In the genomic region with DNA sequence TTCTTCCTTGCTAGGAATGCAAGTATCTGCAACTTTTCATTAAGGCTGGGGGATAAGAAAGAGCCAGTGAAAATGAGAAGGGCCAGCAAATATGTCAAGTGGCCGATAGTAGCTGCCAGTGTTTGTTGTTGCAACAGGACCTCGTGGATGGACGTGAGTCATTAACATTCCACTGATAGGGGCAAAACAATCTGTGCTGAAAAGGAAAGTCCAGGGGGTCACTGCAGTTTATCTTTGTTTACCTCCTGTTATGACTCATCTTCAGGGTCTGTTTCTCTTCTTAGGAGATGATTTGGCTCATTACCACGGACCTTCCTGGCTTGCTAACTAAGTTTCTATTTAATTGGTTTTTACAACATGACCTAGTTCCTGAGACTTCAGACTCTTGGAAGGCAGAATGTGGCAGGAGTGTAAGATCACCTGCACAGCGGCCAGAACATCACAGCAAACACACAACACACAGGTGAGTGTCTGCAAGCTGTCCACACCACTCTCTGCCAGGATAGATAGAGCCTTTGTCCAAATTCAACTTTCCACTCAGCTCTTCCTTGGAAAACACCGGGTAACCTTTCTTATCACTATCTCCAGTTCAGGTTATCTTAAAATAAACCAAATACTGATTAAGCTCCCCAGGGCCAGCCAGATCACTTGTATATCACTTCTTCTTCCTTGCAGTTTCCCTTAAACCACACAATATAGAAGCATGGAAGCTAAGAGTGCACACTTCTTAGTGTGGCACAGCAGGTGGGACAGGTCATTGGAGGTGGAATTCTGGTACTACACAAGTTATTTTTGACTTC, we compare ENCODE assay signal across 1 cellular context.
TF ChIP-seq lines count a peak whose summit lies in the region.

No MANE protein-coding gene starts in this region.

TF ChIP-seq in HepG2, 621 proteins besides CTCF, POLR2A, EP300 and RAD21 (continued from another document and continues in another):
- TF ChIP-seq ZNF512B (CRISPR knock-in tag; IDR thresholded peaks at IDR 0.05; ENCODE audit: borderline replicate concordance) = no peak
- no peak for TF ChIP-seq ISX (CRISPR knock-in tag; conservative IDR thresholded peaks at IDR 0.05)
- peak; percentile 77 for TF ChIP-seq DPF2 (CRISPR knock-in tag; IDR thresholded peaks at IDR 0.05; ENCODE audit: borderline replicate concordance, low read depth)
- no peak for TF ChIP-seq TP53 (CRISPR knock-in tag; conservative IDR thresholded peaks at IDR 0.05)
- no peak for TF ChIP-seq KLF6 (CRISPR knock-in tag; IDR thresholded peaks at IDR 0.05)
- TF ChIP-seq, protein P1, sequence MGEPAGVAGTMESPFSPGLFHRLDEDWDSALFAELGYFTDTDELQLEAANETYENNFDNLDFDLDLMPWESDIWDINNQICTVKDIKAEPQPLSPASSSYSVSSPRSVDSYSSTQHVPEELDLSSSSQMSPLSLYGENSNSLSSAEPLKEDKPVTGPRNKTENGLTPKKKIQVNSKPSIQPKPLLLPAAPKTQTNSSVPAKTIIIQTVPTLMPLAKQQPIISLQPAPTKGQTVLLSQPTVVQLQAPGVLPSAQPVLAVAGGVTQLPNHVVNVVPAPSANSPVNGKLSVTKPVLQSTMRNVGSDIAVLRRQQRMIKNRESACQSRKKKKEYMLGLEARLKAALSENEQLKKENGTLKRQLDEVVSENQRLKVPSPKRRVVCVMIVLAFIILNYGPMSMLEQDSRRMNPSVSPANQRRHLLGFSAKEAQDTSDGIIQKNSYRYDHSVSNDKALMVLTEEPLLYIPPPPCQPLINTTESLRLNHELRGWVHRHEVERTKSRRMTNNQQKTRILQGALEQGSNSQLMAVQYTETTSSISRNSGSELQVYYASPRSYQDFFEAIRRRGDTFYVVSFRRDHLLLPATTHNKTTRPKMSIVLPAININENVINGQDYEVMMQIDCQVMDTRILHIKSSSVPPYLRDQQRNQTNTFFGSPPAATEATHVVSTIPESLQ (CRISPR knock-in tag; conservative IDR thresholded peaks at IDR 0.05) = no peak
- no peak for TF ChIP-seq ZNF367 (CRISPR knock-in tag; IDR thresholded peaks at IDR 0.05; ENCODE audit: borderline replicate concordance)
- peak; percentile 80 for TF ChIP-seq IKZF5 (CRISPR knock-in tag; IDR thresholded peaks at IDR 0.05)
- no peak for TF ChIP-seq TAF15 (IDR thresholded peaks at IDR 0.05; ENCODE audit: low read depth, low read length, poor library complexity, severe bottlenecking)
- TF ChIP-seq MTA3 (CRISPR knock-in tag; IDR thresholded peaks at IDR 0.05) = no peak
- TF ChIP-seq NFIB (CRISPR knock-in tag; IDR thresholded peaks at IDR 0.05; ENCODE audit: borderline replicate concordance) = no peak
- no peak for TF ChIP-seq MTF1 (CRISPR knock-in tag; IDR thresholded peaks at IDR 0.05)
- TF ChIP-seq ZNF605 (CRISPR knock-in tag; IDR thresholded peaks at IDR 0.05) = 0 out of 2 replicates have a peak, but pooled peaks have one; percentile 26
- 0 out of 2 replicates have a peak, but pooled peaks have one; percentile 31 for TF ChIP-seq ZNF557 (CRISPR knock-in tag; IDR thresholded peaks at IDR 0.05)
- peak; percentile 88; the same call in 1 of the 2 replicates for TF ChIP-seq FOXJ3 (CRISPR knock-in tag; IDR thresholded peaks at IDR 0.05; ENCODE audit: borderline replicate concordance)
- TF ChIP-seq, protein P2, sequence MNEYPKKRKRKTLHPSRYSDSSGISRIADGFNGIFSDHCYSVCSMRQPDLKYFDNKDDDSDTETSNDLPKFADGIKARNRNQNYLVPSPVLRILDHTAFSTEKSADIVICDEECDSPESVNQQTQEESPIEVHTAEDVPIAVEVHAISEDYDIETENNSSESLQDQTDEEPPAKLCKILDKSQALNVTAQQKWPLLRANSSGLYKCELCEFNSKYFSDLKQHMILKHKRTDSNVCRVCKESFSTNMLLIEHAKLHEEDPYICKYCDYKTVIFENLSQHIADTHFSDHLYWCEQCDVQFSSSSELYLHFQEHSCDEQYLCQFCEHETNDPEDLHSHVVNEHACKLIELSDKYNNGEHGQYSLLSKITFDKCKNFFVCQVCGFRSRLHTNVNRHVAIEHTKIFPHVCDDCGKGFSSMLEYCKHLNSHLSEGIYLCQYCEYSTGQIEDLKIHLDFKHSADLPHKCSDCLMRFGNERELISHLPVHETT (CRISPR knock-in tag; conservative IDR thresholded peaks at IDR 0.05) = 0 out of 2 replicates have a peak, but pooled peaks have one; percentile 31
- peak; percentile 28 for TF ChIP-seq BHLHE40 (IDR thresholded peaks at IDR 0.05; ENCODE audit: low read length)
- no peak for TF ChIP-seq THYN1 (CRISPR knock-in tag; IDR thresholded peaks at IDR 0.05; ENCODE audit: borderline replicate concordance, low read depth)
- peak; percentile 85; the same call in 1 of the 2 replicates for TF ChIP-seq ZNF614 (CRISPR knock-in tag; IDR thresholded peaks at IDR 0.05; ENCODE audit: borderline replicate concordance)
- TF ChIP-seq, protein P3, sequence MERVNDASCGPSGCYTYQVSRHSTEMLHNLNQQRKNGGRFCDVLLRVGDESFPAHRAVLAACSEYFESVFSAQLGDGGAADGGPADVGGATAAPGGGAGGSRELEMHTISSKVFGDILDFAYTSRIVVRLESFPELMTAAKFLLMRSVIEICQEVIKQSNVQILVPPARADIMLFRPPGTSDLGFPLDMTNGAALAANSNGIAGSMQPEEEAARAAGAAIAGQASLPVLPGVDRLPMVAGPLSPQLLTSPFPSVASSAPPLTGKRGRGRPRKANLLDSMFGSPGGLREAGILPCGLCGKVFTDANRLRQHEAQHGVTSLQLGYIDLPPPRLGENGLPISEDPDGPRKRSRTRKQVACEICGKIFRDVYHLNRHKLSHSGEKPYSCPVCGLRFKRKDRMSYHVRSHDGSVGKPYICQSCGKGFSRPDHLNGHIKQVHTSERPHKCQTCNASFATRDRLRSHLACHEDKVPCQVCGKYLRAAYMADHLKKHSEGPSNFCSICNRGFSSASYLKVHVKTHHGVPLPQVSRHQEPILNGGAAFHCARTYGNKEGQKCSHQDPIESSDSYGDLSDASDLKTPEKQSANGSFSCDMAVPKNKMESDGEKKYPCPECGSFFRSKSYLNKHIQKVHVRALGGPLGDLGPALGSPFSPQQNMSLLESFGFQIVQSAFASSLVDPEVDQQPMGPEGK (CRISPR knock-in tag; IDR thresholded peaks at IDR 0.05) = 0 out of 2 replicates have a peak, but pooled peaks have one; percentile 28
- no peak for TF ChIP-seq ZNF180 (CRISPR knock-in tag; IDR thresholded peaks at IDR 0.05; ENCODE audit: borderline replicate concordance, low read depth)
- TF ChIP-seq ZNF652 (CRISPR knock-in tag; IDR thresholded peaks at IDR 0.05; ENCODE audit: borderline replicate concordance, low read depth) = peak; percentile 19; the same call in 1 of the 2 replicates
- TF ChIP-seq JUND (CRISPR knock-in tag; IDR thresholded peaks at IDR 0.05) = peak; percentile 98
- no peak for TF ChIP-seq HNRNPL (IDR thresholded peaks at IDR 0.05; ENCODE audit: low read depth, low read length)
- peak; percentile 39; the same call in 1 of the 2 replicates for TF ChIP-seq TGIF2 (CRISPR knock-in tag; IDR thresholded peaks at IDR 0.05)
- peak; percentile 48; the same call in 1 of the 2 replicates for TF ChIP-seq ZNF788 (CRISPR knock-in tag; IDR thresholded peaks at IDR 0.05; ENCODE audit: borderline replicate concordance)
- TF ChIP-seq ETV5 (CRISPR knock-in tag; IDR thresholded peaks at IDR 0.05; ENCODE audit: borderline replicate concordance) = peak; percentile 76; the same call in 1 of the 2 replicates
- peak; percentile 61; the same call in 1 of the 2 replicates for TF ChIP-seq ZNF816 (CRISPR knock-in tag; IDR thresholded peaks at IDR 0.05; ENCODE audit: borderline replicate concordance)
- TF ChIP-seq RCOR2 (CRISPR knock-in tag; IDR thresholded peaks at IDR 0.05) = peak; percentile 66; the same call in 1 of the 2 replicates
- peak; percentile 60 for TF ChIP-seq SKI (IDR thresholded peaks at IDR 0.05; ENCODE audit: partially characterized antibody)
- TF ChIP-seq ZNF3 (CRISPR knock-in tag; IDR thresholded peaks at IDR 0.05) = 0 out of 2 replicates have a peak, but pooled peaks have one; percentile 57
- TF ChIP-seq HHEX (CRISPR knock-in tag; IDR thresholded peaks at IDR 0.05) = peak; percentile 84
- TF ChIP-seq PAWR (CRISPR knock-in tag; IDR thresholded peaks at IDR 0.05; ENCODE audit: borderline replicate concordance) = no peak
- no peak for TF ChIP-seq BRCA1 (CRISPR knock-in tag; IDR thresholded peaks at IDR 0.05)
- TF ChIP-seq HMG20A (CRISPR knock-in tag; IDR thresholded peaks at IDR 0.05; ENCODE audit: borderline replicate concordance) = peak; percentile 98
- TF ChIP-seq, protein P4, sequence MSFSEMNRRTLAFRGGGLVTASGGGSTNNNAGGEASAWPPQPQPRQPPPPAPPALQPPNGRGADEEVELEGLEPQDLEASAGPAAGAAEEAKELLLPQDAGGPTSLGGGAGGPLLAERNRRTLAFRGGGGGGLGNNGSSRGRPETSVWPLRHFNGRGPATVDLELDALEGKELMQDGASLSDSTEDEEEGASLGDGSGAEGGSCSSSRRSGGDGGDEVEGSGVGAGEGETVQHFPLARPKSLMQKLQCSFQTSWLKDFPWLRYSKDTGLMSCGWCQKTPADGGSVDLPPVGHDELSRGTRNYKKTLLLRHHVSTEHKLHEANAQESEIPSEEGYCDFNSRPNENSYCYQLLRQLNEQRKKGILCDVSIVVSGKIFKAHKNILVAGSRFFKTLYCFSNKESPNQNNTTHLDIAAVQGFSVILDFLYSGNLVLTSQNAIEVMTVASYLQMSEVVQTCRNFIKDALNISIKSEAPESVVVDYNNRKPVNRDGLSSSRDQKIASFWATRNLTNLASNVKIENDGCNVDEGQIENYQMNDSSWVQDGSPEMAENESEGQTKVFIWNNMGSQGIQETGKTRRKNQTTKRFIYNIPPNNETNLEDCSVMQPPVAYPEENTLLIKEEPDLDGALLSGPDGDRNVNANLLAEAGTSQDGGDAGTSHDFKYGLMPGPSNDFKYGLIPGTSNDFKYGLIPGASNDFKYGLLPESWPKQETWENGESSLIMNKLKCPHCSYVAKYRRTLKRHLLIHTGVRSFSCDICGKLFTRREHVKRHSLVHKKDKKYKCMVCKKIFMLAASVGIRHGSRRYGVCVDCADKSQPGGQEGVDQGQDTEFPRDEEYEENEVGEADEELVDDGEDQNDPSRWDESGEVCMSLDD (CRISPR knock-in tag; IDR thresholded peaks at IDR 0.05; ENCODE audit: borderline replicate concordance) = no peak
- 0 out of 2 replicates have a peak, but pooled peaks have one; percentile 28 for TF ChIP-seq KAT8 (CRISPR knock-in tag; IDR thresholded peaks at IDR 0.05)
- peak; percentile 75 for TF ChIP-seq SALL1 (CRISPR knock-in tag; IDR thresholded peaks at IDR 0.05)
- TF ChIP-seq FOXK2 (IDR thresholded peaks at IDR 0.05) = peak; percentile 66; the same call in 1 of the 2 replicates
- TF ChIP-seq ASH2L (IDR thresholded peaks at IDR 0.05; ENCODE audit: insufficient read length, low read depth, low read length) = peak; percentile 61
- TF ChIP-seq MEF2D (CRISPR knock-in tag; IDR thresholded peaks at IDR 0.05) = peak; percentile 66; the same call in 1 of the 2 replicates
- peak; percentile 44; the same call in 1 of the 2 replicates for TF ChIP-seq TCF7 (IDR thresholded peaks at IDR 0.05; ENCODE audit: low read depth)
- no peak for TF ChIP-seq RARG (CRISPR knock-in tag; IDR thresholded peaks at IDR 0.05; ENCODE audit: low read depth)
- peak; percentile 98 for TF ChIP-seq JUNB (CRISPR knock-in tag; IDR thresholded peaks at IDR 0.05; ENCODE audit: borderline replicate concordance)
- TF ChIP-seq LCORL (IDR thresholded peaks at IDR 0.05) = no peak
- peak; percentile 81 for TF ChIP-seq LCORL (CRISPR knock-in tag; IDR thresholded peaks at IDR 0.05)
- no peak for TF ChIP-seq HNRNPLL (IDR thresholded peaks at IDR 0.05; ENCODE audit: low read depth, low read length, poor library complexity, severe bottlenecking)
- 0 out of 2 replicates have a peak, but pooled peaks have one; percentile 23 for TF ChIP-seq PPARG (CRISPR knock-in tag; conservative IDR thresholded peaks at IDR 0.05)
- no peak for TF ChIP-seq GTF3A (CRISPR knock-in tag; conservative IDR thresholded peaks at IDR 0.05)
- TF ChIP-seq, protein P5, sequence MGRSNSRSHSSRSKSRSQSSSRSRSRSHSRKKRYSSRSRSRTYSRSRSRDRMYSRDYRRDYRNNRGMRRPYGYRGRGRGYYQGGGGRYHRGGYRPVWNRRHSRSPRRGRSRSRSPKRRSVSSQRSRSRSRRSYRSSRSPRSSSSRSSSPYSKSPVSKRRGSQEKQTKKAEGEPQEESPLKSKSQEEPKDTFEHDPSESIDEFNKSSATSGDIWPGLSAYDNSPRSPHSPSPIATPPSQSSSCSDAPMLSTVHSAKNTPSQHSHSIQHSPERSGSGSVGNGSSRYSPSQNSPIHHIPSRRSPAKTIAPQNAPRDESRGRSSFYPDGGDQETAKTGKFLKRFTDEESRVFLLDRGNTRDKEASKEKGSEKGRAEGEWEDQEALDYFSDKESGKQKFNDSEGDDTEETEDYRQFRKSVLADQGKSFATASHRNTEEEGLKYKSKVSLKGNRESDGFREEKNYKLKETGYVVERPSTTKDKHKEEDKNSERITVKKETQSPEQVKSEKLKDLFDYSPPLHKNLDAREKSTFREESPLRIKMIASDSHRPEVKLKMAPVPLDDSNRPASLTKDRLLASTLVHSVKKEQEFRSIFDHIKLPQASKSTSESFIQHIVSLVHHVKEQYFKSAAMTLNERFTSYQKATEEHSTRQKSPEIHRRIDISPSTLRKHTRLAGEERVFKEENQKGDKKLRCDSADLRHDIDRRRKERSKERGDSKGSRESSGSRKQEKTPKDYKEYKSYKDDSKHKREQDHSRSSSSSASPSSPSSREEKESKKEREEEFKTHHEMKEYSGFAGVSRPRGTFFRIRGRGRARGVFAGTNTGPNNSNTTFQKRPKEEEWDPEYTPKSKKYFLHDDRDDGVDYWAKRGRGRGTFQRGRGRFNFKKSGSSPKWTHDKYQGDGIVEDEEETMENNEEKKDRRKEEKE (IDR thresholded peaks at IDR 0.05) = no peak
